In genomic region chr1:92298213-92298572, GRCh38 we compare ENCODE assay signal across 1 cellular context.
A peak's percentile ranks its signal among the peaks of the same experiment; 100 is the strongest.
TF ChIP-seq lines count a peak whose summit lies in the region.

No MANE protein-coding gene starts in this region.

TF ChIP-seq in HepG2, 621 proteins besides CTCF, POLR2A, EP300 and RAD21:
- TF ChIP-seq, protein P1, sequence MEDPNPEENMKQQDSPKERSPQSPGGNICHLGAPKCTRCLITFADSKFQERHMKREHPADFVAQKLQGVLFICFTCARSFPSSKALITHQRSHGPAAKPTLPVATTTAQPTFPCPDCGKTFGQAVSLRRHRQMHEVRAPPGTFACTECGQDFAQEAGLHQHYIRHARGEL (CRISPR knock-in tag; IDR thresholded peaks at IDR 0.05), result no peak
- peak; percentile 16; the same call in 1 of the 2 replicates for TF ChIP-seq NAIF1 (CRISPR knock-in tag; IDR thresholded peaks at IDR 0.05; ENCODE audit: borderline replicate concordance)
- TF ChIP-seq, protein P2, sequence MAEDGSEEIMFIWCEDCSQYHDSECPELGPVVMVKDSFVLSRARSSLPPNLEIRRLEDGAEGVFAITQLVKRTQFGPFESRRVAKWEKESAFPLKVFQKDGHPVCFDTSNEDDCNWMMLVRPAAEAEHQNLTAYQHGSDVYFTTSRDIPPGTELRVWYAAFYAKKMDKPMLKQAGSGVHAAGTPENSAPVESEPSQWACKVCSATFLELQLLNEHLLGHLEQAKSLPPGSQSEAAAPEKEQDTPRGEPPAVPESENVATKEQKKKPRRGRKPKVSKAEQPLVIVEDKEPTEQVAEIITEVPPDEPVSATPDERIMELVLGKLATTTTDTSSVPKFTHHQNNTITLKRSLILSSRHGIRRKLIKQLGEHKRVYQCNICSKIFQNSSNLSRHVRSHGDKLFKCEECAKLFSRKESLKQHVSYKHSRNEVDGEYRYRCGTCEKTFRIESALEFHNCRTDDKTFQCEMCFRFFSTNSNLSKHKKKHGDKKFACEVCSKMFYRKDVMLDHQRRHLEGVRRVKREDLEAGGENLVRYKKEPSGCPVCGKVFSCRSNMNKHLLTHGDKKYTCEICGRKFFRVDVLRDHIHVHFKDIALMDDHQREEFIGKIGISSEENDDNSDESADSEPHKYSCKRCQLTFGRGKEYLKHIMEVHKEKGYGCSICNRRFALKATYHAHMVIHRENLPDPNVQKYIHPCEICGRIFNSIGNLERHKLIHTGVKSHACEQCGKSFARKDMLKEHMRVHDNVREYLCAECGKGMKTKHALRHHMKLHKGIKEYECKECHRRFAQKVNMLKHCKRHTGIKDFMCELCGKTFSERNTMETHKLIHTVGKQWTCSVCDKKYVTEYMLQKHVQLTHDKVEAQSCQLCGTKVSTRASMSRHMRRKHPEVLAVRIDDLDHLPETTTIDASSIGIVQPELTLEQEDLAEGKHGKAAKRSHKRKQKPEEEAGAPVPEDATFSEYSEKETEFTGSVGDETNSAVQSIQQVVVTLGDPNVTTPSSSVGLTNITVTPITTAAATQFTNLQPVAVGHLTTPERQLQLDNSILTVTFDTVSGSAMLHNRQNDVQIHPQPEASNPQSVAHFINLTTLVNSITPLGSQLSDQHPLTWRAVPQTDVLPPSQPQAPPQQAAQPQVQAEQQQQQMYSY (CRISPR knock-in tag; IDR thresholded peaks at IDR 0.05), result no peak
